Comparison of ENCODE assay signal across 6 cellular contexts in genomic region chr16:76461836-76462235, GRCh38.
"Had no signal": no experiment of that assay in that cellular context is flagged by ENCODE, and none has a peak within 500 bp of the region (broad histone marks: within the 10 kb centered on the region; RNA-seq: fewer than 3 reads in every experiment).

No MANE protein-coding gene starts in this region.

- DNase-seq: GM23248, GOT3, H7, HFFc6, IMR-90, KG1 had no signal
